ENCODE assay signal across 1 cellular context in genomic region chr5:78288246-78288645, GRCh38.
TF ChIP-seq lines count a peak whose summit lies in the region.

No MANE protein-coding gene starts in this region.

TF ChIP-seq in HCT116, 20 proteins besides CTCF, POLR2A, EP300 and RAD21 (continued from another document):
- no peak for TF ChIP-seq REST (IDR thresholded peaks at IDR 0.05; ENCODE audit: low read depth)
